ENCODE assay signal across 28 cellular contexts in the genomic region with DNA sequence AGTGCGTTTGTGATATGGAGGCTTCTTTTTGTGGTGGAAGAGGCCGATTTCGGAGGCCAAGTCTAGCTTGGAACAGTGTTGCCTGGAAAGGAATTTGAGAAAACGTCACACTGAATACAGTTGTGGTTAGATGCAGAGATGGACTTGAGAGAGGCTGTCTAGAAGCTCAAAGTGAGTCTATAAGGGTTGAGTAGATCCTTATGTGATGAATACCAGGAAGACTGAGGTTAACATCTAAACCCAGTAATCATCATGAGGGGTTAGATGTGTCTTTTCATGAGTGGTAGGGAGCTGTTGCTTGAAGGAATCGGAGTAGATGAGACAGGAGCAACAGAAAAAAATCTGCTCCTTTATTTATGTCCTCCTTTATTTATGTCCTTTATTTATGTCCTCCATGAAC.
"Had no signal": no experiment of that assay in that cellular context is flagged by ENCODE, and none has a peak within 500 bp of the region (broad histone marks: within the 10 kb centered on the region; RNA-seq: fewer than 3 reads in every experiment).

No MANE protein-coding gene starts in this region.

- ATAC-seq: left colon, left lung, lower lobe of right lung, pancreas, right cardiac atrium, sciatic nerve, upper lobe of right lung had no signal

- H3K36me3 ChIP-seq: left lung, lower lobe of right lung, pancreas, prostate gland, suprapubic skin, thoracic aorta, tibial artery, upper lobe of right lung had no signal

- H3K27ac ChIP-seq: left lung, lower lobe of right lung, pancreas, prostate gland, skin epidermis, suprapubic skin, thoracic aorta, tibial artery, upper lobe of right lung had no signal

- H3K4me1 ChIP-seq: lower lobe of right lung, pancreas, prostate gland, upper lobe of right lung had no signal

- H3K9me3 ChIP-seq: left lung, lower lobe of right lung, pancreas, prostate gland, suprapubic skin, thoracic aorta, tibial artery, upper lobe of right lung had no signal

- H3K4me3 Mint-ChIP-seq: mesothelial cell of epicardium; naive B cell; nephron; neural crest cell; stimulated activated naive CD8-positive, alpha-beta T cell treated with anti-CD3 and anti-CD28 coated beads, Interleukin-15, Interleukin-2, amounts not matched to agents 100 ng/mL and 50 ng/mL, for 24 hours had no signal

- H3K27ac Mint-ChIP-seq: mesothelial cell of epicardium; naive B cell; nephron; stimulated activated naive CD8-positive, alpha-beta T cell treated with anti-CD3 and anti-CD28 coated beads, Interleukin-15, Interleukin-2, amounts not matched to agents 100 ng/mL and 50 ng/mL, for 24 hours had no signal

- H3K4me1 Mint-ChIP-seq: naive B cell, nephron had no signal

- H3K36me3 Mint-ChIP-seq: naive B cell had no signal

- H3K27me3 ChIP-seq: left lung, pancreas, suprapubic skin, tibial artery, upper lobe of right lung had no signal

- H3K27me3 Mint-ChIP-seq: stimulated activated naive CD8-positive, alpha-beta T cell treated with anti-CD3 and anti-CD28 coated beads, Interleukin-15, Interleukin-2, amounts not matched to agents 100 ng/mL and 50 ng/mL, for 24 hours had no signal

- DNase-seq: hippocampal formation; kidney; left colon; left lung; lower lobe of right lung; mesendoderm; naive B cell; nucleus accumbens; pancreas; posterior cingulate gyrus; retina; right cardiac atrium; stimulated activated CD4-positive, alpha-beta T cell treated with anti-CD3 and anti-CD28 coated beads, Interleukin-12 subunit alpha, Interleukin-12 subunit beta, amount 100 ng/mL, for 4 hours; stimulated activated CD4-positive, alpha-beta T cell treated with anti-CD3 and anti-CD28 coated beads, Interleukin-15, amount 100 ng/mL, for 24 hours; stimulated activated CD4-positive, alpha-beta T cell treated with anti-CD3 and anti-CD28 coated beads, Interleukin-2, amount 100 ng/mL, for 24 hours; stimulated activated CD4-positive, alpha-beta T cell treated with anti-CD3 and anti-CD28 coated beads, Interleukin-4, amount 100 ng/mL, for 1 hour; stimulated activated naive CD4-positive, alpha-beta T cell; tibial artery; upper lobe of right lung had no signal

- H3K9me3 Mint-ChIP-seq: stimulated activated naive CD8-positive, alpha-beta T cell treated with anti-CD3 and anti-CD28 coated beads, Interleukin-15, Interleukin-2, amounts not matched to agents 100 ng/mL and 50 ng/mL, for 24 hours had no signal

- H3K4me3 ChIP-seq: left lung, lower lobe of right lung, pancreas, prostate gland, skin epidermis, suprapubic skin, thoracic aorta, tibial artery, upper lobe of right lung had no signal
